Comparison of ENCODE assay signal across 8 cellular contexts in the genomic region with DNA sequence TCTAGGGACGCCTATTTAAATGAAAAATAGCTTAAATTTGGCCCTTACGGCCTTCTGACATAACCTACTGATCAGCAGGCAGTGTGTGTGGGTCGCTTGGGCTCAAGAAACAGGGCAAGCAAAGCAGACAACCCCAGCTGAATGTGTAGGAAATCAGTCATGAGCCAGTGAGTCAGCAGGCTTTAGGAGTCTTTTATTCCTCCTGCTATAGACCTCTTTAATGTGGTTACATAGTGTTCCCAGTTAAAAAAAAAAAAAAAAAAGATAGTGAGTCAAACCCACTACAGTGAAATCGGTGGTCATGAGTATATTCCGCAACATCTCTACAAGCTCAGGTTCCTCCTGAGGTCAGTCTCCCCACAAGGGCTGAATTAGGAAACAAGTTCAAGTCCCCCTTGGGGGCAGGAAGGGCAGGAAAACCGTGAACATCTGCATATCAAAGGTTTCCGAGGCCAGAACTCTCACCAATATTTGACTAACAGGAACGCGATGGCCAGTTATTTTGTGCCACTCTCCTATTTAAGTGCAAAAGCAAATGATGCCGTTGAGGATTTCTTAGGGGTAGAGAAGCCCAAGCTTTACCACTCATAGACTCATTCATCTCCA. TPM values are rescaled to one million over a fixed set of nuclear protein-coding genes. Genes with fewer than 3 reads are reported as not detected.
A peak's percentile ranks its signal among the peaks of the same experiment; 100 is the strongest.
DNase-seq lines count a peak whose midpoint lies in the region; ATAC-seq, FAIRE-seq and TF ChIP-seq lines count a peak whose summit lies in the region.

No MANE protein-coding gene starts in this region.

- FAIRE-seq in bronchial epithelial cell (lab: Jason Lieb, UNC) (no peak), GM12891 (lab: Jason Lieb, UNC) (no peak)

- no peak for TF ChIP-seq CTCF in bronchial epithelial cell (IDR thresholded peaks at IDR 0.05; ENCODE audit: insufficient read depth, low read length, severe bottlenecking)

- H3K9me3 ChIP-seq in GM23248 (ENCODE audit: low read depth) = no peaks in the 10 kb centered on the region

- H3K4me1 ChIP-seq in GM23248 (ENCODE audit: insufficient read depth) = peaks cover 12% of the 10 kb centered on the region

- H2AFZ ChIP-seq in GM23248 = no peak overlapping the region

- no peaks in the 10 kb centered on the region for H3K79me2 ChIP-seq in GM23248 (ENCODE audit: insufficient read depth)

- no peak for TF ChIP-seq POLR2A in GM12891 (IDR thresholded peaks at IDR 0.05; ENCODE audit: low read depth, low read length)

- no peak for ATAC-seq in HG03354 (IDR thresholded peaks at IDR 0.05; ENCODE audit: poor library complexity, severe bottlenecking, unreplicated experiment)

- 39% methylated on average over 10 of the region's 10 CpGs for WGBS in GM23248 (ENCODE audit: low coverage in 1 of 2, low lambda C conversion rate in 2 of 2, missing lambda C conversion rate in 2 of 2), 2 experiments

- no peaks in the 10 kb centered on the region for H4K20me1 ChIP-seq in GM23248 (ENCODE audit: insufficient read depth)

- H3K9ac ChIP-seq in GM23248 = peak overlapping the region; percentile 31; the same call in 1 of the 2 replicates

- H3K27me3 ChIP-seq in GM23248 (replicated peaks; ENCODE audit: insufficient read depth) (no peaks in the 10 kb centered on the region), bronchial epithelial cell (ENCODE audit: control insufficient read depth, insufficient read depth, low read length) (no peaks in the 10 kb centered on the region)

- peak overlapping the region; percentile 21 for H3K4me2 ChIP-seq in GM23248 (ENCODE audit: unreplicated experiment)

- H3K4me3 ChIP-seq in GM23248 (no peak overlapping the region), bronchial epithelial cell (ENCODE audit: low read depth, low read length) (no peak overlapping the region)

- H3K27ac ChIP-seq in GM23248 = peak overlapping the region; percentile 38

- H3K9me2 ChIP-seq in GM23248 (ENCODE audit: insufficient read depth) = no peaks in the 10 kb centered on the region

- H3K36me3 ChIP-seq in GM23248 (ENCODE audit: low read depth) (no peaks in the 10 kb centered on the region), bronchial epithelial cell (ENCODE audit: control insufficient read depth, insufficient read depth, low read length) (peaks cover 11% of the 10 kb centered on the region)

- in situ Hi-C loops in GM23248 (cut with MboI) = no loop called here

- H3F3A ChIP-seq in GM23248 (ENCODE audit: insufficient read depth) = peaks cover 18% of the 10 kb centered on the region; the same call in 1 of the 2 replicates

- DNase-seq in GM23248 (peak; percentile 95), SKM-1 treated with dmso at 0.1 percent for 144 hours (lab: John Stamatoyannopoulos, UW; ENCODE audit: unreplicated experiment) (peak; percentile 86), bronchial epithelial cell (ENCODE audit: low read depth) (peak; percentile 96), non-pigmented ciliary epithelial cell (ENCODE audit: low read depth) (peak; percentile 92), GM12891 (ENCODE audit: insufficient read length, low spot score) (no peak), T1000 (lab: John Stamatoyannopoulos, UW) (no peak)
- no peak for DNase-seq in effector CD8-positive, alpha-beta T cell (lab: John Stamatoyannopoulos, UW)

TF ChIP-seq in GM12891, 5 proteins besides CTCF, POLR2A, EP300 and RAD21:
- TF ChIP-seq SPI1 (IDR thresholded peaks at IDR 0.05; ENCODE audit: low read depth, low read length) = no peak
- TF ChIP-seq TAF1 (IDR thresholded peaks at IDR 0.05; ENCODE audit: low read depth, low read length) = no peak
- TF ChIP-seq POLR2AphosphoS5 (IDR thresholded peaks at IDR 0.05; ENCODE audit: low read depth, low read length) = no peak
- no peak for TF ChIP-seq PAX5 (IDR thresholded peaks at IDR 0.05; ENCODE audit: insufficient read depth, low read length, severe bottlenecking)
- TF ChIP-seq POU2F2 (IDR thresholded peaks at IDR 0.05; ENCODE audit: low read depth, low read length) = no peak
TF ChIP-seq in GM12891: peak in this region for 0.

RNA-seq across cellular contexts. Expression of a gene that starts 32.7 kb away (rescaled TPM):
- 16.8 and 22.6 TPM in 2 replicates for total RNA-seq in GM23248 (2014; rRNA removed; shearing (Covaris generic))
- 15.4 and 17.3 TPM in 2 replicates for polyA plus RNA-seq in GM23248 (2016; fragmentation: Nextera tagmentation; extraction: Ambion mirVana)
- 60.3 and 97.9 TPM in 2 replicates for total RNA-seq in bronchial epithelial cell
- polyA plus RNA-seq in GM12891 (2012; ENCODE audit: low read depth, missing spikeins) = 25.2 TPM

RNA-seq across cellular contexts. Expression of a gene that starts 59.2 kb away (rescaled TPM):
- 8.5 and 13.4 TPM in 2 replicates for total RNA-seq in GM23248 (2014; rRNA removed; shearing (Covaris generic))
- 13.5 and 15.7 TPM in 2 replicates for polyA plus RNA-seq in GM23248 (2016; fragmentation: Nextera tagmentation; extraction: Ambion mirVana)
- 1.9 and 2.1 TPM in 2 replicates for total RNA-seq in bronchial epithelial cell
- 29.7 TPM for polyA plus RNA-seq in GM12891 (2012; ENCODE audit: low read depth, missing spikeins)

Comparison
In these comparisons a context has a peak if more than half of its experiments do, and no peak if none do; other contexts are left out.
1. DNase-seq: peak in GM23248 (single experiment), SKM-1 treated with dmso at 0.1 percent for 144 hours (single experiment), bronchial epithelial cell (single experiment) and non-pigmented ciliary epithelial cell (single experiment); none in effector CD8-positive, alpha-beta T cell (single experiment), GM12891 (single experiment) and T1000 (single experiment).